In genomic region chr2:110344405-110345035, GRCh38 we compare ENCODE assay signal across 7 cellular contexts.
DNase-seq lines count a peak whose midpoint lies in the region; ATAC-seq, FAIRE-seq and TF ChIP-seq lines count a peak whose summit lies in the region.
"Not testable (repeated sequence)": the region's sequence is repeated elsewhere in the genome, so short reads cannot be mapped to it uniquely, and the experiment has no call there.

No MANE protein-coding gene starts in this region.

- not testable (repeated sequence) for H3K9me2 ChIP-seq in PC-3 (replicated peaks; ENCODE audit: low read length)

- not testable (repeated sequence) for H3K4me3 Mint-ChIP-seq in central memory CD8-positive, alpha-beta T cell

- not testable (repeated sequence) for H3K4me1 ChIP-seq in PC-3 (ENCODE audit: insufficient read depth, low read length); gastroesophageal sphincter; HepG2 (ENCODE audit: insufficient read depth, low read length); spleen

- H3K27ac ChIP-seq in PC-3 (ENCODE audit: low read length); gastroesophageal sphincter; HepG2 (ENCODE audit: extremely low read length, insufficient read depth, low read length); spleen: not testable (repeated sequence)

- not testable (repeated sequence) for TF ChIP-seq EP300 in gastroesophageal sphincter (IDR thresholded peaks at IDR 0.05); HepG2 (IDR thresholded peaks at IDR 0.05; ENCODE audit: low read depth in 2 of 2, low read length in 2 of 2); HepG2 (CRISPR knock-in tag; IDR thresholded peaks at IDR 0.05; ENCODE audit: borderline replicate concordance)

- H3K79me2 ChIP-seq in PC-3 (ENCODE audit: low read length); HepG2 (ENCODE audit: insufficient read depth, low read length): not testable (repeated sequence)

- not testable (repeated sequence) for H3K27me3 ChIP-seq in PC-3 (ENCODE audit: low read length); gastroesophageal sphincter; HepG2 (ENCODE audit: control insufficient read depth in 1 of 2, insufficient read depth in 2 of 2, low read length in 2 of 2); spleen (replicated peaks in 1 of 7)

- not testable (repeated sequence) for FAIRE-seq in HepG2 (lab: Jason Lieb, UNC)
- peak; percentile 99 for FAIRE-seq in urothelium cell line (lab: Jason Lieb, UNC)

- not testable (repeated sequence) for TF ChIP-seq CTCF in PC-3 (conservative IDR thresholded peaks at IDR 0.05; ENCODE audit: low read depth, low read length); gastroesophageal sphincter (IDR thresholded peaks at IDR 0.05); HepG2 (CRISPR knock-in tag; IDR thresholded peaks at IDR 0.05); spleen (IDR thresholded peaks at IDR 0.05 in 8 of 11, conservative IDR thresholded peaks at IDR 0.05 in 3 of 11)

- not testable (repeated sequence) for H3F3A ChIP-seq in PC-3 (ENCODE audit: low read length, unreplicated experiment)

- not testable (repeated sequence) for H3K9ac ChIP-seq in PC-3 (ENCODE audit: low read length); HepG2 (ENCODE audit: insufficient read depth, low read depth, low read length)

- not testable (repeated sequence) for H3K4me1 Mint-ChIP-seq in central memory CD8-positive, alpha-beta T cell

- not testable (repeated sequence) for H3K36me3 ChIP-seq in PC-3 (ENCODE audit: low read depth, low read length); gastroesophageal sphincter; HepG2 (replicated peaks in 1 of 2; ENCODE audit: control insufficient read depth in 1 of 2, insufficient read depth in 2 of 2, low read length in 2 of 2); spleen

- DNase-seq in H4 (ENCODE audit: low spot score) (peak; percentile 1), PC-3 (peak; percentile 1), spleen (peak; percentile 54)
- DNase-seq in central memory CD8-positive, alpha-beta T cell (ENCODE audit: low spot score in 2 of 2); HepG2 (ENCODE audit: low spot score); urothelium cell line (ENCODE audit: low spot score): not testable (repeated sequence)

- H3K4me2 ChIP-seq in PC-3 (ENCODE audit: low read length); HepG2 (ENCODE audit: low read depth, low read length): not testable (repeated sequence)

- not testable (repeated sequence) for TF ChIP-seq RAD21 in HepG2 (CRISPR knock-in tag; IDR thresholded peaks at IDR 0.05)

- CTCF ChIA-PET in PC-3 (lab: Charles Lee); HepG2 (lab: Yijun Ruan, JAX; ENCODE audit: low intra/inter-chr PET ratio, low total read pairs): not testable (repeated sequence)

- not testable (repeated sequence) for H3K27ac Mint-ChIP-seq in central memory CD8-positive, alpha-beta T cell (ENCODE audit: low read depth)

- not testable (repeated sequence) for H2AFZ ChIP-seq in PC-3 (ENCODE audit: low read length); HepG2 (ENCODE audit: low read length)

- not testable (repeated sequence) for H3K36me3 Mint-ChIP-seq in central memory CD8-positive, alpha-beta T cell (ENCODE audit: insufficient read depth)

- not testable (repeated sequence) for H3K9me3 ChIP-seq in PC-3 (ENCODE audit: low read length); gastroesophageal sphincter; HepG2 (ENCODE audit: low read length); spleen

- not testable (repeated sequence) for BruUV-seq in PC-3 (replicated peaks; lab: Mats Ljungman, UMichigan); HepG2 (replicated peaks; lab: Mats Ljungman, UMichigan)

- H3K9me3 Mint-ChIP-seq in central memory CD8-positive, alpha-beta T cell, result not testable (repeated sequence)

- 80% methylated on average over 1 of the region's 6 CpGs; no CpG with 5 or more reads in 1 of the 2 donors for WGBS in gastroesophageal sphincter (ENCODE audit: low coverage in 1 of 2), 2 donors
- WGBS in HepG2 (ENCODE audit: low lambda C conversion rate), result 43% methylated on average over 1 of the region's 6 CpGs
- 71 to 93% (median 89%) methylated on average over 2 to 5 of the region's 6 CpGs for WGBS in spleen, 5 donors

- not testable (repeated sequence) for TF ChIP-seq POLR2A in gastroesophageal sphincter (IDR thresholded peaks at IDR 0.05); HepG2 (IDR thresholded peaks at IDR 0.05; ENCODE audit: insufficient read depth in 1 of 2, low read depth in 2 of 2, low read length in 2 of 2); spleen (IDR thresholded peaks at IDR 0.05)

- H3K4me3 ChIP-seq in PC-3 (ENCODE audit: low read length); gastroesophageal sphincter; HepG2 (replicated peaks in 1 of 3; ENCODE audit: insufficient read depth in 1 of 3, low read depth in 2 of 3, low read length in 3 of 3); spleen: not testable (repeated sequence)

- in situ Hi-C loops in HepG2 (cut with HindIII; ENCODE audit: extremely low pct_ligation_motif_present, low pct_unique_long_range_greater_than_20kb), result not testable (repeated sequence)

- H4K20me1 ChIP-seq in PC-3 (ENCODE audit: low read length); HepG2 (ENCODE audit: insufficient read depth, low read length): not testable (repeated sequence)

- POLR2A ChIA-PET in PC-3 (lab: Charles Lee; ENCODE audit: unreplicated experiment); HepG2 (lab: Yijun Ruan, JAX): not testable (repeated sequence)

- ATAC-seq in PC-3, result peak; percentile 35
- ATAC-seq in central memory CD8-positive, alpha-beta T cell (replicated peaks; ENCODE audit: extremely low read depth, poor library complexity, severe bottlenecking), result peak; percentile 8
- ATAC-seq in gastroesophageal sphincter, result peak; percentile 5
- ATAC-seq in HepG2, result peak; percentile 9

- H3K27me3 Mint-ChIP-seq in central memory CD8-positive, alpha-beta T cell, result not testable (repeated sequence)

- intact Hi-C loops in PC-3 (cut with micrococcal nuclease); HepG2 (cut with micrococcal nuclease; ENCODE audit: unreplicated experiment); spleen (cut with DNase I; ENCODE audit: low total_unique reads): not testable (repeated sequence)
